12 cellular contexts compared by ENCODE assay signal in the genomic region with DNA sequence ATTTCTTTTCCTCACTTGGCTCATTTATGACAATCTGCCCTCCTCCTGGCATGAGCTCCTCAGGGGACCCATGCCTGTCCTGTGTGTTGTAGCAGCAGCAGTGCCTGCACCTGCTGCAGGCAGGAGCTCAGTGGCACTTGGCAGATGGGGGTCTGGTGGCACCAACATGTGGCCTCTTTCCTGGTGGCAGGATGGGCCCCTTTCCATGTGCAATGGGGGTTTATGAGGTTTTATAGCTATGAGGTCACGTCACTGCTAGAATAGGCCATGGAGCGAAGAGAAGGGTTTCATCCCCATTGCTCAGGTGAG. TPM values are rescaled to one million over a fixed set of nuclear protein-coding genes. Genes with fewer than 3 reads are reported as not detected.
A peak's percentile ranks its signal among the peaks of the same experiment; 100 is the strongest.
DNase-seq lines count a peak whose midpoint lies in the region; ATAC-seq and TF ChIP-seq lines count a peak whose summit lies in the region.
"Had no signal": no experiment of that assay in that cellular context is flagged by ENCODE, and none has a peak within 500 bp of the region (broad histone marks: within the 10 kb centered on the region; RNA-seq: fewer than 3 reads in every experiment).

No MANE protein-coding gene starts in this region.

- peaks cover 0 to 18% (median 0%) of the 10 kb centered on the region in 11 experiments; a peak in 5 of 22 replicates for H3K36me3 ChIP-seq in BLaER1 treated with 17β-estradiol and CSF1 and Interleukin-3, amounts not matched to agents 10 nM and 100 nM
- no peaks in the 10 kb centered on the region for H3K36me3 ChIP-seq in CD8-positive, alpha-beta memory T cell (ENCODE audit: insufficient read depth, low read length)
- no peaks in the 10 kb centered on the region for H3K36me3 ChIP-seq in mucosa of descending colon (ENCODE audit: low read depth)

- H3K9ac ChIP-seq in BLaER1 treated with 17β-estradiol and CSF1 and Interleukin-3, amounts not matched to agents 10 nM and 100 nM: peak overlapping the region in 9 of 11 experiments; percentile 57 to 98 (median 94); a peak in 15 of 22 replicates

- ATAC-seq in mucosa of descending colon (no peak), HG02870 (IDR thresholded peaks at IDR 0.05; ENCODE audit: unreplicated experiment) (no peak), GM18909 (IDR thresholded peaks at IDR 0.05; ENCODE audit: poor library complexity, unreplicated experiment) (no peak), GM18867 (IDR thresholded peaks at IDR 0.05; ENCODE audit: unreplicated experiment) (no peak)

- peaks cover 91 to 100% (median 93%) of the 10 kb centered on the region in 3 donors for H3K4me1 Mint-ChIP-seq in CD8-positive, alpha-beta memory T cell
- peaks cover 98% of the 10 kb centered on the region for H3K4me1 Mint-ChIP-seq in activated CD4-positive, alpha-beta memory T cell treated with anti-CD3 and anti-CD28 coated beads, Interleukin-2, amount 10 ng/mL, durations not matched to agents 7 days and 5 days

- peaks cover 0 to 23% (median 2%) of the 10 kb centered on the region in 3 donors for H3K36me3 Mint-ChIP-seq in CD8-positive, alpha-beta memory T cell
- H3K36me3 Mint-ChIP-seq in activated CD4-positive, alpha-beta memory T cell treated with anti-CD3 and anti-CD28 coated beads, Interleukin-2, amount 10 ng/mL, durations not matched to agents 7 days and 5 days (ENCODE audit: low read depth): peaks cover 70% of the 10 kb centered on the region

- peak overlapping the region; percentile 91 to 100 (median 99) for H3K4me2 ChIP-seq in BLaER1 treated with 17β-estradiol and CSF1 and Interleukin-3, amounts not matched to agents 10 nM and 100 nM

- no peak for TF ChIP-seq CTCF in mucosa of descending colon (IDR thresholded peaks at IDR 0.05)

- H3K4me1 ChIP-seq in BLaER1 treated with 17β-estradiol and CSF1 and Interleukin-3, amounts not matched to agents 10 nM and 100 nM: peaks cover 72 to 98% (median 95%) of the 10 kb centered on the region in 10 experiments
- peaks cover 98% of the 10 kb centered on the region for H3K4me1 ChIP-seq in CD8-positive, alpha-beta memory T cell (ENCODE audit: insufficient read depth, low read length)
- no peaks in the 10 kb centered on the region for H3K4me1 ChIP-seq in mucosa of descending colon (ENCODE audit: low read depth)

- peak overlapping the region; percentile 85 to 97 (median 90) for H3K4me3 Mint-ChIP-seq in CD8-positive, alpha-beta memory T cell
- peak overlapping the region; percentile 88 for H3K4me3 Mint-ChIP-seq in activated CD4-positive, alpha-beta memory T cell treated with anti-CD3 and anti-CD28 coated beads, Interleukin-2, amount 10 ng/mL, durations not matched to agents 7 days and 5 days

- CTCF ChIA-PET in CD8-positive, alpha-beta memory T cell (lab: Charles Lee): interaction anchor here (1.1 to 6.9 kb wide), 10 partner anchors 10 to 392 kb away, joined by 3 to 48 read pairs (median 10); partner anchors contain the start of genes ADCY7 and CNEP1R1
- CTCF ChIA-PET in activated CD4-positive, alpha-beta memory T cell treated with anti-CD3 and anti-CD28 coated beads, Interleukin-2, amount 10 ng/mL, durations not matched to agents 7 days and 5 days (lab: Charles Lee): interaction anchor here (0.7 to 4.2 kb wide), 10 partner anchors 8 to 408 kb away, joined by 3 to 37 read pairs (median 6); partner anchors contain the start of genes ADCY7 and SNX20

- H3K4me3 ChIP-seq in BLaER1 treated with 17β-estradiol and CSF1 and Interleukin-3, amounts not matched to agents 10 nM and 100 nM: peak overlapping the region in 6 of 10 experiments; percentile 31 to 73 (median 66); a peak in 9 of 20 replicates
- H3K4me3 ChIP-seq in CD8-positive, alpha-beta memory T cell (ENCODE audit: low read length): peak overlapping the region; percentile 67
- no peak overlapping the region for H3K4me3 ChIP-seq in mucosa of descending colon

- DNase-seq in CD8-positive, alpha-beta memory T cell: peak in 1 of 5 donors; percentile 20
- no peak for DNase-seq in activated CD4-positive, alpha-beta memory T cell treated with anti-CD3 and anti-CD28 coated beads, Interleukin-2, amount 10 ng/mL, durations not matched to agents 7 days and 5 days
- peak in 2 of 3 donors; percentile 16 to 31 for DNase-seq in mucosa of descending colon
- no peak for DNase-seq in OCI-M2 (lab: John Stamatoyannopoulos, UW; ENCODE audit: unreplicated experiment)
- DNase-seq: retina; stimulated activated CD4-positive, alpha-beta T cell treated with anti-CD3 and anti-CD28 coated beads, Interleukin-2, amount 100 ng/mL, for 48 hours; SW 1271 had no signal

- H3K9me3 Mint-ChIP-seq in CD8-positive, alpha-beta memory T cell: no peaks in the 10 kb centered on the region
- H3K9me3 Mint-ChIP-seq in activated CD4-positive, alpha-beta memory T cell treated with anti-CD3 and anti-CD28 coated beads, Interleukin-2, amount 10 ng/mL, durations not matched to agents 7 days and 5 days: no peaks in the 10 kb centered on the region

- H3K27me3 ChIP-seq in BLaER1 treated with 17β-estradiol and CSF1 and Interleukin-3, amounts not matched to agents 10 nM and 100 nM: no peaks in the 10 kb centered on the region
- H3K27me3 ChIP-seq in CD8-positive, alpha-beta memory T cell (ENCODE audit: insufficient read depth, low read length, poor library complexity, severe bottlenecking): no peaks in the 10 kb centered on the region

- no peaks in the 10 kb centered on the region for H3K9me3 ChIP-seq in BLaER1 treated with 17β-estradiol and CSF1 and Interleukin-3, amounts not matched to agents 10 nM and 100 nM (replicated peaks in 1 of 11)
- H3K9me3 ChIP-seq in CD8-positive, alpha-beta memory T cell (ENCODE audit: low read length): no peaks in the 10 kb centered on the region
- H3K9me3 ChIP-seq in mucosa of descending colon: no peaks in the 10 kb centered on the region

- H4K20me1 ChIP-seq in BLaER1 treated with 17β-estradiol and CSF1 and Interleukin-3, amounts not matched to agents 10 nM and 100 nM: peaks cover 0 to 34% (median 0%) of the 10 kb centered on the region in 11 experiments; a peak in 7 of 22 replicates

- H3K27me3 Mint-ChIP-seq in CD8-positive, alpha-beta memory T cell: no peaks in the 10 kb centered on the region
- H3K27me3 Mint-ChIP-seq in activated CD4-positive, alpha-beta memory T cell treated with anti-CD3 and anti-CD28 coated beads, Interleukin-2, amount 10 ng/mL, durations not matched to agents 7 days and 5 days: no peaks in the 10 kb centered on the region

- POLR2A ChIA-PET in CD8-positive, alpha-beta memory T cell (lab: Charles Lee): interaction anchor here (0.5 to 3.4 kb wide), 6 partner anchors 7 to 468 kb away, joined by 5 to 24 read pairs (median 6); partner anchors contain the start of genes ADCY7 and CYLD
- POLR2A ChIA-PET in activated CD4-positive, alpha-beta memory T cell treated with anti-CD3 and anti-CD28 coated beads, Interleukin-2, amount 10 ng/mL, durations not matched to agents 7 days and 5 days (lab: Charles Lee): interaction anchor here (0.7 to 37.2 kb wide), 19 partner anchors 1 to 474 kb away, joined by 3 to 686 read pairs (median 7); partner anchors contain the start of genes ADCY7, BRD7 and SNX20

- H3K27ac Mint-ChIP-seq in CD8-positive, alpha-beta memory T cell: peak overlapping the region; percentile 94 to 99 (median 98)
- H3K27ac Mint-ChIP-seq in activated CD4-positive, alpha-beta memory T cell treated with anti-CD3 and anti-CD28 coated beads, Interleukin-2, amount 10 ng/mL, durations not matched to agents 7 days and 5 days: peak overlapping the region; percentile 98

- peak overlapping the region in 10 of 11 experiments; percentile 92 to 100 (median 98); a peak in 18 of 22 replicates for H3K27ac ChIP-seq in BLaER1 treated with 17β-estradiol and CSF1 and Interleukin-3, amounts not matched to agents 10 nM and 100 nM
- H3K27ac ChIP-seq in CD8-positive, alpha-beta memory T cell (ENCODE audit: low read depth, low read length): peak overlapping the region; percentile 66
- H3K27ac ChIP-seq: C4-2B had no signal

- intact Hi-C loops in mucosa of descending colon (cut with DNase I, micrococcal nuclease): no loop called here

RNA-seq across cellular contexts. Expression of gene ADCY7, which starts 7.0 kb away (rescaled TPM):
- 10 to 100 TPM; 76.6 to 83.4 TPM for total RNA-seq in CD8-positive, alpha-beta memory T cell
- polyA plus RNA-seq in CD8-positive, alpha-beta memory T cell: 88.1 TPM
- total RNA-seq in activated CD4-positive, alpha-beta memory T cell treated with anti-CD3 and anti-CD28 coated beads, Interleukin-2, amount 10 ng/mL, durations not matched to agents 7 days and 5 days: 100 to 1,000 TPM; 266 to 270 TPM
- total RNA-seq in mucosa of descending colon: 10 to 100 TPM; 12.4 to 25.0 (median 22.7) TPM

Comparison
In these comparisons a context has a peak if more than half of its experiments do, and no peak if none do; other contexts are left out.
1. DNase-seq: peak in mucosa of descending colon (2 of 3); none in activated CD4-positive, alpha-beta memory T cell treated with anti-CD3 and anti-CD28 coated beads, Interleukin-2, amount 10 ng/mL, durations not matched to agents 7 days and 5 days (single experiment) and OCI-M2 (single experiment).